Comparison of ENCODE assay signal across 16 cellular contexts in the genomic region with DNA sequence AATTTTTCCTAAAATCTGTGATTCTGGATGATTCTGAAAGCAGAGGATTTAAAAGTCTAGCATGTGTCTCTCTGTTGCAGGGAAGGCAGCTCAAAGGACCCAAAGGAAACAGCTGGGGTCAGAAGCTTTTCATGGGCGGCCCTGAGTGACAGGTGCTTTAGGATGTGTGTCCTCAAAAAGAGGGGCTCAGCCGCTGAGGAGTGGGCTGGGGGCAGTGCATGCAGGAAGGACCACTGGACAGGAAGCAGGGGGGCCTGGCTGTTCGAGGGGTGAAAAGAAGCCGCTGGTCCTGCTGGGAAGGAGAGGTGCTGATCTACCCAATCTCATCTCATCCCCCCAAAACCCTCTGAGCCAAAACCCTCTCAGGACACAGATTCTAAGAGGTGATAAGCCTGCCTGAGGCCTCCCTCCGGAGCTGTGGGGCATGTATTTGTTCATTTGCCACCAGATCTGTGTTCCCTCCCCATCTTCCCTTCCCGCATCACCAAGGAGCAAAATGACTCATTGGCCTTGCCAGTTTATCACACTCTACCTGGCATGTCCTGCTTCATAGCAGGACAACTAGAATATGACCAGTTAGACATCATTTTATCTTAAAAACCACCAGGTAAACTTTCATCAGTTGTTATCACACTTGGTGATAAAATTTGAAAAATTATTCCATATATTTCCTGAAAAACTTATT.
DNase-seq lines count a peak whose midpoint lies in the region; ATAC-seq and TF ChIP-seq lines count a peak whose summit lies in the region.
"Had no signal": no experiment of that assay in that cellular context is flagged by ENCODE, and none has a peak within 500 bp of the region (broad histone marks: within the 10 kb centered on the region; RNA-seq: fewer than 3 reads in every experiment).

No MANE protein-coding gene starts in this region.

- H3K4me3 Mint-ChIP-seq in immature natural killer cell: peak overlapping the region in 1 of 5 donors; percentile 21
- H3K4me3 Mint-ChIP-seq in HFFc6: no peak overlapping the region
- H3K4me3 Mint-ChIP-seq in WTC11: no peak overlapping the region
- H3K4me3 Mint-ChIP-seq: activated B cell treated with CpG ODN at 0.5 μM for 24 hours had no signal

- DNase-seq in AG20443 (ENCODE audit: low spot score) (peak; percentile 5), immature natural killer cell (no peak), HFFc6 (no peak), WTC11 (ENCODE audit: low spot score) (no peak), hepatocyte (ENCODE audit: low spot score) (no peak)
- DNase-seq: activated B cell treated with CpG ODN at 0.5 μM for 24 hours, activated gamma-delta T cell treated with Interleukin-2 at 50 U/mL for 16 hours, foreskin fibroblast, NCI-H1417, NCI-H526, ovary, tibial artery had no signal

- no peaks in the 10 kb centered on the region for H4K20me1 ChIP-seq in BLaER1 treated with 17β-estradiol and CSF1 and Interleukin-3, amounts not matched to agents 10 nM and 100 nM
- H4K20me1 ChIP-seq in hepatocyte (ENCODE audit: insufficient read depth, poor library complexity, severe bottlenecking): no peaks in the 10 kb centered on the region

- H3K9me2 ChIP-seq in hepatocyte (replicated peaks; ENCODE audit: insufficient read depth): no peaks in the 10 kb centered on the region

- WGBS in hepatocyte (ENCODE audit: low lambda C conversion rate, missing lambda C conversion rate): 86% methylated on average over 6 of the region's 6 CpGs

- no peaks in the 10 kb centered on the region for H3K79me2 ChIP-seq in hepatocyte

- ATAC-seq in WTC11: no peak
- ATAC-seq: GM12878, sciatic nerve had no signal

- peaks cover 0 to 2% (median 0%) of the 10 kb centered on the region in 6 donors for H3K9me3 Mint-ChIP-seq in immature natural killer cell
- no peaks in the 10 kb centered on the region for H3K9me3 Mint-ChIP-seq in HFFc6
- H3K9me3 Mint-ChIP-seq in WTC11: no peaks in the 10 kb centered on the region
- H3K9me3 Mint-ChIP-seq: activated B cell treated with CpG ODN at 0.5 μM for 24 hours had no signal

- TF ChIP-seq CTCF in VCaP (conservative IDR thresholded peaks at IDR 0.05) (no peak), HFFc6 (IDR thresholded peaks at IDR 0.05) (no peak), WTC11 (IDR thresholded peaks at IDR 0.05) (no peak), hepatocyte (IDR thresholded peaks at IDR 0.05; ENCODE audit: poor library complexity) (no peak)

- H3K9me3 ChIP-seq in BLaER1 treated with 17β-estradiol and CSF1 and Interleukin-3, amounts not matched to agents 10 nM and 100 nM (replicated peaks in 1 of 11): no peaks in the 10 kb centered on the region
- H3K9me3 ChIP-seq in hepatocyte (ENCODE audit: low read depth): no peaks in the 10 kb centered on the region
- H3K9me3 ChIP-seq: ovary, tibial artery had no signal

- CTCF ChIA-PET in WTC11 (lab: Charles Lee): interaction anchor here (1.2 to 2.2 kb wide), 3 partner anchors 9 to 195 kb away, joined by 3 to 8 read pairs (median 4); no protein-coding TSS in a partner anchor

- H3K9ac ChIP-seq in BLaER1 treated with 17β-estradiol and CSF1 and Interleukin-3, amounts not matched to agents 10 nM and 100 nM: no peak overlapping the region

- peaks cover 34 to 53% (median 42%) of the 10 kb centered on the region in 10 experiments for H3K4me1 ChIP-seq in BLaER1 treated with 17β-estradiol and CSF1 and Interleukin-3, amounts not matched to agents 10 nM and 100 nM
- no peaks in the 10 kb centered on the region for H3K4me1 ChIP-seq in hepatocyte (ENCODE audit: insufficient read depth)

- H2AFZ ChIP-seq in hepatocyte: no peak overlapping the region

- peaks cover 46 to 55% of the 10 kb centered on the region in 2 donors for H3K4me1 Mint-ChIP-seq in immature natural killer cell
- no peaks in the 10 kb centered on the region for H3K4me1 Mint-ChIP-seq in HFFc6 (ENCODE audit: low read depth)
- no peaks in the 10 kb centered on the region for H3K4me1 Mint-ChIP-seq in WTC11

- peak overlapping the region in 1 of 11 experiments; percentile 31; a peak in 1 of 22 replicates for H3K27ac ChIP-seq in BLaER1 treated with 17β-estradiol and CSF1 and Interleukin-3, amounts not matched to agents 10 nM and 100 nM
- H3K27ac ChIP-seq in VCaP (peak overlapping the region; percentile 46), hepatocyte (no peak overlapping the region)
- H3K27ac ChIP-seq: ovary, tibial artery had no signal

- H3K4me2 ChIP-seq in BLaER1 treated with 17β-estradiol and CSF1 and Interleukin-3, amounts not matched to agents 10 nM and 100 nM: peak overlapping the region in 10 of 11 experiments; percentile 40 to 76 (median 62); a peak in 19 of 22 replicates
- no peak overlapping the region for H3K4me2 ChIP-seq in hepatocyte

- H3K27me3 ChIP-seq in BLaER1 treated with 17β-estradiol and CSF1 and Interleukin-3, amounts not matched to agents 10 nM and 100 nM: no peaks in the 10 kb centered on the region
- no peaks in the 10 kb centered on the region for H3K27me3 ChIP-seq in hepatocyte
- H3K27me3 ChIP-seq: ovary had no signal

- no peak overlapping the region for H3K4me3 ChIP-seq in BLaER1 treated with 17β-estradiol and CSF1 and Interleukin-3, amounts not matched to agents 10 nM and 100 nM
- H3K4me3 ChIP-seq in hepatocyte: no peak overlapping the region
- H3K4me3 ChIP-seq: GM12878, ovary, tibial artery had no signal

- H3K36me3 Mint-ChIP-seq in immature natural killer cell (no peaks in the 10 kb centered on the region), HFFc6 (ENCODE audit: low read depth) (no peaks in the 10 kb centered on the region), WTC11 (no peaks in the 10 kb centered on the region)

- H3K27ac Mint-ChIP-seq in immature natural killer cell (peak overlapping the region in 4 of 6 donors; percentile 64 to 78 (median 68)), HFFc6 (no peak overlapping the region), WTC11 (no peak overlapping the region)
- H3K27ac Mint-ChIP-seq: activated B cell treated with CpG ODN at 0.5 μM for 24 hours had no signal

- H3K27me3 Mint-ChIP-seq in immature natural killer cell (ENCODE audit: low read depth in 3 of 3) (peaks cover 0 to 2% (median 2%) of the 10 kb centered on the region in 3 donors), HFFc6 (ENCODE audit: insufficient read depth) (peaks cover 47% of the 10 kb centered on the region), WTC11 (ENCODE audit: low read depth) (peaks cover 7% of the 10 kb centered on the region)
- H3K27me3 Mint-ChIP-seq: activated B cell treated with CpG ODN at 0.5 μM for 24 hours had no signal

- H3K36me3 ChIP-seq in BLaER1 treated with 17β-estradiol and CSF1 and Interleukin-3, amounts not matched to agents 10 nM and 100 nM: no peaks in the 10 kb centered on the region
- H3K36me3 ChIP-seq in hepatocyte (replicated peaks; ENCODE audit: insufficient read depth, low read depth): no peaks in the 10 kb centered on the region
- H3K36me3 ChIP-seq: ovary, tibial artery had no signal

- POLR2A ChIA-PET in WTC11 (lab: Charles Lee): no interaction called here

TF ChIP-seq in WTC11, 78 proteins besides CTCF, POLR2A, EP300 and RAD21 (continues in another document):
- TF ChIP-seq NFE2L1 (CRISPR knock-in tag; IDR thresholded peaks at IDR 0.05): no peak
- TF ChIP-seq, protein P1, sequence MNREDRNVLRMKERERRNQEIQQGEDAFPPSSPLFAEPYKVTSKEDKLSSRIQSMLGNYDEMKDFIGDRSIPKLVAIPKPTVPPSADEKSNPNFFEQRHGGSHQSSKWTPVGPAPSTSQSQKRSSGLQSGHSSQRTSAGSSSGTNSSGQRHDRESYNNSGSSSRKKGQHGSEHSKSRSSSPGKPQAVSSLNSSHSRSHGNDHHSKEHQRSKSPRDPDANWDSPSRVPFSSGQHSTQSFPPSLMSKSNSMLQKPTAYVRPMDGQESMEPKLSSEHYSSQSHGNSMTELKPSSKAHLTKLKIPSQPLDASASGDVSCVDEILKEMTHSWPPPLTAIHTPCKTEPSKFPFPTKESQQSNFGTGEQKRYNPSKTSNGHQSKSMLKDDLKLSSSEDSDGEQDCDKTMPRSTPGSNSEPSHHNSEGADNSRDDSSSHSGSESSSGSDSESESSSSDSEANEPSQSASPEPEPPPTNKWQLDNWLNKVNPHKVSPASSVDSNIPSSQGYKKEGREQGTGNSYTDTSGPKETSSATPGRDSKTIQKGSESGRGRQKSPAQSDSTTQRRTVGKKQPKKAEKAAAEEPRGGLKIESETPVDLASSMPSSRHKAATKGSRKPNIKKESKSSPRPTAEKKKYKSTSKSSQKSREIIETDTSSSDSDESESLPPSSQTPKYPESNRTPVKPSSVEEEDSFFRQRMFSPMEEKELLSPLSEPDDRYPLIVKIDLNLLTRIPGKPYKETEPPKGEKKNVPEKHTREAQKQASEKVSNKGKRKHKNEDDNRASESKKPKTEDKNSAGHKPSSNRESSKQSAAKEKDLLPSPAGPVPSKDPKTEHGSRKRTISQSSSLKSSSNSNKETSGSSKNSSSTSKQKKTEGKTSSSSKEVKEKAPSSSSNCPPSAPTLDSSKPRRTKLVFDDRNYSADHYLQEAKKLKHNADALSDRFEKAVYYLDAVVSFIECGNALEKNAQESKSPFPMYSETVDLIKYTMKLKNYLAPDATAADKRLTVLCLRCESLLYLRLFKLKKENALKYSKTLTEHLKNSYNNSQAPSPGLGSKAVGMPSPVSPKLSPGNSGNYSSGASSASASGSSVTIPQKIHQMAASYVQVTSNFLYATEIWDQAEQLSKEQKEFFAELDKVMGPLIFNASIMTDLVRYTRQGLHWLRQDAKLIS (CRISPR knock-in tag; IDR thresholded peaks at IDR 0.05; ENCODE audit: borderline replicate concordance): no peak
- TF ChIP-seq RELA (CRISPR knock-in tag; IDR thresholded peaks at IDR 0.05; ENCODE audit: borderline replicate concordance): no peak
- TF ChIP-seq ATF1 (CRISPR knock-in tag; IDR thresholded peaks at IDR 0.05): no peak
- TF ChIP-seq SOX15 (CRISPR knock-in tag; IDR thresholded peaks at IDR 0.05): no peak
- TF ChIP-seq OVOL2 (CRISPR knock-in tag; IDR thresholded peaks at IDR 0.05; ENCODE audit: borderline replicate concordance): no peak
- no peak for TF ChIP-seq TEAD1 (CRISPR knock-in tag; IDR thresholded peaks at IDR 0.05)
- no peak for TF ChIP-seq NR2C2 (CRISPR knock-in tag; IDR thresholded peaks at IDR 0.05)
- no peak for TF ChIP-seq PRRX2 (CRISPR knock-in tag; IDR thresholded peaks at IDR 0.05)
- no peak for TF ChIP-seq ZNF232 (CRISPR knock-in tag; IDR thresholded peaks at IDR 0.05)
- no peak for TF ChIP-seq NFYB (CRISPR knock-in tag; conservative IDR thresholded peaks at IDR 0.05; ENCODE audit: low read depth)
- no peak for TF ChIP-seq ZBTB21 (CRISPR knock-in tag; IDR thresholded peaks at IDR 0.05; ENCODE audit: borderline replicate concordance)

Comparison
In these comparisons a context has a peak if more than half of its experiments do, and no peak if none do; other contexts are left out.
1. H3K27ac Mint-ChIP-seq: peak in immature natural killer cell (4 of 6); none in HFFc6 (single experiment) and WTC11 (single experiment).